In genomic region chr14:89420502-89420901, GRCh38 we compare ENCODE assay signal across 1 cellular context.
A peak's percentile ranks its signal among the peaks of the same experiment; 100 is the strongest.
TF ChIP-seq lines count a peak whose summit lies in the region.

No MANE protein-coding gene starts in this region.

TF ChIP-seq in HepG2, 621 proteins besides CTCF, POLR2A, EP300 and RAD21 (continued from another document and continues in another):
- TF ChIP-seq ZNF883 (CRISPR knock-in tag; IDR thresholded peaks at IDR 0.05; ENCODE audit: not compliant biosample characterization) (no peak), SMAD3 (CRISPR knock-in tag; IDR thresholded peaks at IDR 0.05) (no peak), SMAD9 (CRISPR knock-in tag; IDR thresholded peaks at IDR 0.05) (no peak), MAFF (IDR thresholded peaks at IDR 0.05; ENCODE audit: low read depth, low read length) (no peak), HNRNPL (IDR thresholded peaks at IDR 0.05; ENCODE audit: low read depth, low read length) (peak; percentile 56; the same call in 1 of the 2 replicates), NR2F1 (CRISPR knock-in tag; IDR thresholded peaks at IDR 0.05) (0 out of 4 replicates have a peak, but pooled peaks of 1 of the 2 experiments have one; percentile 21), FOXO4 (CRISPR knock-in tag; conservative IDR thresholded peaks at IDR 0.05) (no peak), ZNF33A (CRISPR knock-in tag; IDR thresholded peaks at IDR 0.05; ENCODE audit: borderline replicate concordance) (no peak), ZSCAN30 (CRISPR knock-in tag; IDR thresholded peaks at IDR 0.05) (no peak), PHF5A (CRISPR knock-in tag; IDR thresholded peaks at IDR 0.05; ENCODE audit: low read depth, unreplicated experiment) (no peak), EZH2 (conservative IDR thresholded peaks at IDR 0.05; ENCODE audit: low read depth, low read length) (no peak), BCL6 (CRISPR knock-in tag; IDR thresholded peaks at IDR 0.05) (0 out of 2 replicates have a peak, but pooled peaks have one; percentile 12), PHF21A (CRISPR knock-in tag; IDR thresholded peaks at IDR 0.05) (no peak), CEBPB (IDR thresholded peaks at IDR 0.05; ENCODE audit: borderline replicate concordance, low read depth, low read length) (no peak), PPARG (CRISPR knock-in tag; conservative IDR thresholded peaks at IDR 0.05) (peak; percentile 93), JUN (CRISPR knock-in tag; IDR thresholded peaks at IDR 0.05) (no peak), BATF2 (CRISPR knock-in tag; IDR thresholded peaks at IDR 0.05) (no peak), PAXIP1 (CRISPR knock-in tag; conservative IDR thresholded peaks at IDR 0.05) (no peak), SOX13 (IDR thresholded peaks at IDR 0.05) (no peak), SOX13 (CRISPR knock-in tag; conservative IDR thresholded peaks at IDR 0.05 in 1 of 2, IDR thresholded peaks at IDR 0.05 in 1 of 2) (peak in 1 of 2 experiments; percentile 56; a peak in 1 of 4 replicates), SALL1 (CRISPR knock-in tag; IDR thresholded peaks at IDR 0.05) (no peak), ARID5B (CRISPR knock-in tag; IDR thresholded peaks at IDR 0.05) (peak; percentile 34; the same call in 1 of the 2 replicates), SAFB2 (CRISPR knock-in tag; IDR thresholded peaks at IDR 0.05; ENCODE audit: borderline replicate concordance, low read depth) (no peak), NFATC3 (CRISPR knock-in tag; IDR thresholded peaks at IDR 0.05) (no peak), GATAD2A (CRISPR knock-in tag; IDR thresholded peaks at IDR 0.05) (peak; percentile 56; the same call in 1 of the 2 replicates), ZNF7 (CRISPR knock-in tag; IDR thresholded peaks at IDR 0.05) (no peak), STAT5B (CRISPR knock-in tag; IDR thresholded peaks at IDR 0.05) (no peak), AKAP8 (CRISPR knock-in tag; IDR thresholded peaks at IDR 0.05) (no peak), IRX3 (CRISPR knock-in tag; IDR thresholded peaks at IDR 0.05; ENCODE audit: borderline replicate concordance, low read depth) (no peak), IRF1 (CRISPR knock-in tag; IDR thresholded peaks at IDR 0.05; ENCODE audit: low read depth) (no peak), ZSCAN22 (CRISPR knock-in tag; IDR thresholded peaks at IDR 0.05) (no peak), ZBTB4 (CRISPR knock-in tag; IDR thresholded peaks at IDR 0.05; ENCODE audit: borderline replicate concordance) (no peak), BRF2 (CRISPR knock-in tag; IDR thresholded peaks at IDR 0.05) (no peak), ZNF503 (CRISPR knock-in tag; IDR thresholded peaks at IDR 0.05) (no peak), SIN3A (IDR thresholded peaks at IDR 0.05; ENCODE audit: borderline replicate concordance, low read depth, low read length) (no peak), ZNF451 (CRISPR knock-in tag; IDR thresholded peaks at IDR 0.05) (no peak), EHMT2 (IDR thresholded peaks at IDR 0.05; ENCODE audit: borderline replicate concordance, low read depth, low read length) (no peak), HDAC1 (CRISPR knock-in tag; IDR thresholded peaks at IDR 0.05) (no peak), ZNF143 (CRISPR knock-in tag; IDR thresholded peaks at IDR 0.05) (no peak), FOXK2 (IDR thresholded peaks at IDR 0.05) (no peak), XRCC5 (optimal IDR thresholded peaks at IDR 0.05; ENCODE audit: low read length) (no peak), ZNF275 (CRISPR knock-in tag; IDR thresholded peaks at IDR 0.05; ENCODE audit: borderline replicate concordance) (no peak), ZFP1 (CRISPR knock-in tag; IDR thresholded peaks at IDR 0.05) (no peak), CBX2 (IDR thresholded peaks at IDR 0.05; ENCODE audit: low read depth, low read length) (no peak), CBX2 (CRISPR knock-in tag; IDR thresholded peaks at IDR 0.05; ENCODE audit: low read depth) (no peak), ZNF331 (CRISPR knock-in tag; IDR thresholded peaks at IDR 0.05) (no peak), KDM3A (CRISPR knock-in tag; IDR thresholded peaks at IDR 0.05; ENCODE audit: low read depth) (no peak), ZNF253 (CRISPR knock-in tag; IDR thresholded peaks at IDR 0.05; ENCODE audit: borderline replicate concordance) (no peak), DDIT3 (CRISPR knock-in tag; IDR thresholded peaks at IDR 0.05) (no peak), ZFP36 (IDR thresholded peaks at IDR 0.05; ENCODE audit: borderline replicate concordance, low read depth, low read length, partially characterized antibody) (no peak)
